Comparison of ENCODE assay signal across 32 cellular contexts in genomic region chr6:41161380-41161779, GRCh38. TPM values are rescaled to one million over a fixed set of nuclear protein-coding genes. Genes with fewer than 3 reads are reported as not detected.
"Had no signal": no experiment of that assay in that cellular context is flagged by ENCODE, and none has a peak within 500 bp of the region (broad histone marks: within the 10 kb centered on the region; RNA-seq: fewer than 3 reads in every experiment).

No MANE protein-coding gene starts in this region.

- DNase-seq: activated CD4-positive, alpha-beta T cell treated with anti-CD3 and anti-CD28 coated beads for 36 hours; activated CD4-positive, alpha-beta T cell treated with anti-CD3 and anti-CD28 coated beads, Interleukin-2, amount 50 U/mL, for 48 hours; activated CD4-positive, CD25-positive, alpha-beta regulatory T cell; activated CD8-positive, alpha-beta memory T cell treated with anti-CD3 and anti-CD28 coated beads for 24 hours; activated effector memory CD4-positive, alpha-beta T cell treated with anti-CD3 and anti-CD28 coated beads, Interleukin-2, amount 50 U/mL, for 16 hours; activated naive CD4-positive, alpha-beta T cell treated with anti-CD3 and anti-CD28 coated beads for 36 hours; activated naive CD8-positive, alpha-beta T cell treated with anti-CD3 and anti-CD28 coated beads for 36 hours; aorta; cortex of kidney; endodermal cell; gastrocnemius medialis; glutamatergic neuron; islet precursor cell; left ventricle myocardium inferior; naive thymus-derived CD8-positive, alpha-beta T cell; occipital lobe; stimulated activated CD4-positive, alpha-beta T cell treated with anti-CD3 and anti-CD28 coated beads, Interleukin-1b, Interleukin-23, amount 100 ng/mL, for 48 hours; stimulated activated CD4-positive, alpha-beta T cell treated with anti-CD3 and anti-CD28 coated beads, Interleukin-4, amount 100 ng/mL, for 4 hours; stimulated activated CD8-positive, alpha-beta memory T cell treated with anti-CD3 and anti-CD28 coated beads, Interleukin-4, amount 100 ng/mL, for 48 hours; stimulated activated naive CD8-positive, alpha-beta T cell treated with anti-CD3 and anti-CD28 coated beads, Interleukin-15, amount 100 ng/mL, for 72 hours; T-cell had no signal

- H3K27me3 ChIP-seq: adrenal gland, body of pancreas, gastrocnemius medialis, right atrium auricular region had no signal

- H3K4me3 Mint-ChIP-seq: activated CD4-positive, alpha-beta T cell treated with anti-CD3 and anti-CD28 coated beads for 36 hours; activated naive CD4-positive, alpha-beta T cell treated with anti-CD3 and anti-CD28 coated beads for 36 hours; activated naive CD8-positive, alpha-beta T cell treated with anti-CD3 and anti-CD28 coated beads for 36 hours; activated T-helper 1 cell treated with anti-CD3 and anti-CD28 coated beads, Interleukin-12 subunit alpha, Interleukin-12 subunit beta, Interleukin-2, Interleukin-4 antibody, amounts not matched to agents 30 ng/mL and 10 ng/mL and 1 ng/mL, durations not matched to agents 14 hours and 24 hours and 36 hours; endodermal cell; naive thymus-derived CD8-positive, alpha-beta T cell; neural crest cell; stimulated activated memory B cell treated with anti-CD40 and anti-IgM and Interleukin-4, amounts not matched to agents 10 μg/mL and 1 μg/mL and 100 μg/mL, for 72 hours; stimulated activated naive CD8-positive, alpha-beta T cell treated with anti-CD3 and anti-CD28 coated beads, Interleukin-15, amount 100 ng/mL, for 72 hours; T-cell had no signal

- H3K9me3 ChIP-seq: adrenal gland, body of pancreas, gastrocnemius medialis, left ventricle myocardium inferior, right atrium auricular region had no signal

- H3K36me3 Mint-ChIP-seq: activated naive CD8-positive, alpha-beta T cell treated with anti-CD3 and anti-CD28 coated beads for 36 hours; naive thymus-derived CD8-positive, alpha-beta T cell; stimulated activated memory B cell treated with anti-CD40 and anti-IgM and Interleukin-4, amounts not matched to agents 10 μg/mL and 1 μg/mL and 100 μg/mL, for 72 hours; T-cell had no signal

- H3K27ac Mint-ChIP-seq: activated CD4-positive, alpha-beta T cell treated with anti-CD3 and anti-CD28 coated beads for 36 hours; activated naive CD4-positive, alpha-beta T cell treated with anti-CD3 and anti-CD28 coated beads for 36 hours; activated naive CD8-positive, alpha-beta T cell treated with anti-CD3 and anti-CD28 coated beads for 36 hours; activated T-helper 1 cell treated with anti-CD3 and anti-CD28 coated beads, Interleukin-12 subunit alpha, Interleukin-12 subunit beta, Interleukin-2, Interleukin-4 antibody, amounts not matched to agents 30 ng/mL and 10 ng/mL and 1 ng/mL, durations not matched to agents 14 hours and 24 hours and 36 hours; endodermal cell; stimulated activated memory B cell treated with anti-CD40 and anti-IgM and Interleukin-4, amounts not matched to agents 10 μg/mL and 1 μg/mL and 100 μg/mL, for 72 hours; T-cell had no signal

- H3K4me2 ChIP-seq: smooth muscle cell had no signal

- H3K4me1 Mint-ChIP-seq: activated CD4-positive, alpha-beta T cell treated with anti-CD3 and anti-CD28 coated beads for 36 hours; activated naive CD8-positive, alpha-beta T cell treated with anti-CD3 and anti-CD28 coated beads for 36 hours; endodermal cell; neural crest cell; stimulated activated naive CD8-positive, alpha-beta T cell treated with anti-CD3 and anti-CD28 coated beads, Interleukin-15, amount 100 ng/mL, for 72 hours; T-cell had no signal

- H3K4me3 ChIP-seq: adrenal gland, body of pancreas, gastrocnemius medialis, left ventricle myocardium inferior, right atrium auricular region, smooth muscle cell had no signal

- ATAC-seq: activated CD4-positive, alpha-beta T cell treated with anti-CD3 and anti-CD28 coated beads for 36 hours; body of pancreas; gastrocnemius medialis; naive thymus-derived CD8-positive, alpha-beta T cell; stimulated activated memory B cell treated with anti-CD40 and anti-IgM and Interleukin-4, amounts not matched to agents 10 μg/mL and 1 μg/mL and 100 μg/mL, for 72 hours; stimulated activated naive CD8-positive, alpha-beta T cell treated with anti-CD3 and anti-CD28 coated beads, Interleukin-15, amount 100 ng/mL, for 72 hours; T-cell had no signal

- H3K27me3 Mint-ChIP-seq: activated CD4-positive, alpha-beta T cell treated with anti-CD3 and anti-CD28 coated beads for 36 hours had no signal

- H3K4me1 ChIP-seq: body of pancreas, gastrocnemius medialis, left ventricle myocardium inferior, right atrium auricular region had no signal

- H3K36me3 ChIP-seq: adrenal gland, gastrocnemius medialis, left ventricle myocardium inferior, right atrium auricular region had no signal

- H3K9me3 Mint-ChIP-seq: activated naive CD4-positive, alpha-beta T cell treated with anti-CD3 and anti-CD28 coated beads for 36 hours; activated naive CD8-positive, alpha-beta T cell treated with anti-CD3 and anti-CD28 coated beads for 36 hours; activated T-helper 1 cell treated with anti-CD3 and anti-CD28 coated beads, Interleukin-12 subunit alpha, Interleukin-12 subunit beta, Interleukin-2, Interleukin-4 antibody, amounts not matched to agents 30 ng/mL and 10 ng/mL and 1 ng/mL, durations not matched to agents 14 hours and 24 hours and 36 hours; endodermal cell; naive thymus-derived CD8-positive, alpha-beta T cell; neural crest cell; stimulated activated memory B cell treated with anti-CD40 and anti-IgM and Interleukin-4, amounts not matched to agents 10 μg/mL and 1 μg/mL and 100 μg/mL, for 72 hours; stimulated activated naive CD8-positive, alpha-beta T cell treated with anti-CD3 and anti-CD28 coated beads, Interleukin-15, amount 100 ng/mL, for 72 hours; T-cell had no signal

- H3K27ac ChIP-seq: body of pancreas, epithelial cell of prostate, gastrocnemius medialis, left ventricle myocardium inferior, right atrium auricular region had no signal

RNA-seq across cellular contexts. Expression of gene TREM2, which starts 1.5 kb away (rescaled TPM):
- total RNA-seq: activated CD4-positive, alpha-beta T cell treated with anti-CD3 and anti-CD28 coated beads for 36 hours; activated naive CD4-positive, alpha-beta T cell treated with anti-CD3 and anti-CD28 coated beads for 36 hours; activated naive CD8-positive, alpha-beta T cell treated with anti-CD3 and anti-CD28 coated beads for 36 hours; activated T-helper 1 cell treated with anti-CD3 and anti-CD28 coated beads, Interleukin-12 subunit alpha, Interleukin-12 subunit beta, Interleukin-2, Interleukin-4 antibody, amounts not matched to agents 30 ng/mL and 10 ng/mL and 1 ng/mL, durations not matched to agents 14 hours and 24 hours and 36 hours; chondrocyte; endodermal cell; neural crest cell; pulmonary artery endothelial cell; smooth muscle cell; T-helper 2 cell treated with Interferon-gamma antibody and Interleukin-4, amounts not matched to agents 100 ng/mL and 5 ng/mL, for 36 hours had no signal
- polyA plus RNA-seq: naive thymus-derived CD8-positive, alpha-beta T cell; smooth muscle cell had no signal

RNA-seq across cellular contexts. Expression of gene TREML1, which starts 7.2 kb away (rescaled TPM):
- total RNA-seq: activated CD4-positive, alpha-beta T cell treated with anti-CD3 and anti-CD28 coated beads for 36 hours; activated naive CD4-positive, alpha-beta T cell treated with anti-CD3 and anti-CD28 coated beads for 36 hours; activated naive CD8-positive, alpha-beta T cell treated with anti-CD3 and anti-CD28 coated beads for 36 hours; activated T-helper 1 cell treated with anti-CD3 and anti-CD28 coated beads, Interleukin-12 subunit alpha, Interleukin-12 subunit beta, Interleukin-2, Interleukin-4 antibody, amounts not matched to agents 30 ng/mL and 10 ng/mL and 1 ng/mL, durations not matched to agents 14 hours and 24 hours and 36 hours; body of pancreas; chondrocyte; gastrocnemius medialis; left ventricle myocardium inferior; naive thymus-derived CD8-positive, alpha-beta T cell; neural crest cell; occipital lobe; pulmonary artery endothelial cell; right atrium auricular region; smooth muscle cell; T-helper 2 cell treated with Interferon-gamma antibody and Interleukin-4, amounts not matched to agents 100 ng/mL and 5 ng/mL, for 36 hours had no signal
- polyA plus RNA-seq: aorta; naive thymus-derived CD8-positive, alpha-beta T cell; smooth muscle cell had no signal

RNA-seq across cellular contexts. Expression of gene TREML2, which starts 39.6 kb away (rescaled TPM):
- total RNA-seq: body of pancreas, chondrocyte, endodermal cell, left ventricle myocardium inferior, neural crest cell, occipital lobe, pulmonary artery endothelial cell, smooth muscle cell had no signal
- polyA plus RNA-seq: adrenal gland, smooth muscle cell had no signal
